1 cellular context compared by ENCODE assay signal in genomic region chr17:80468222-80468621, GRCh38.
A peak's percentile ranks its signal among the peaks of the same experiment; 100 is the strongest.
TF ChIP-seq lines count a peak whose summit lies in the region.

No MANE protein-coding gene starts in this region.

TF ChIP-seq in GM23338, 12 proteins besides CTCF, POLR2A, EP300 and RAD21:
- TF ChIP-seq, protein P1, sequence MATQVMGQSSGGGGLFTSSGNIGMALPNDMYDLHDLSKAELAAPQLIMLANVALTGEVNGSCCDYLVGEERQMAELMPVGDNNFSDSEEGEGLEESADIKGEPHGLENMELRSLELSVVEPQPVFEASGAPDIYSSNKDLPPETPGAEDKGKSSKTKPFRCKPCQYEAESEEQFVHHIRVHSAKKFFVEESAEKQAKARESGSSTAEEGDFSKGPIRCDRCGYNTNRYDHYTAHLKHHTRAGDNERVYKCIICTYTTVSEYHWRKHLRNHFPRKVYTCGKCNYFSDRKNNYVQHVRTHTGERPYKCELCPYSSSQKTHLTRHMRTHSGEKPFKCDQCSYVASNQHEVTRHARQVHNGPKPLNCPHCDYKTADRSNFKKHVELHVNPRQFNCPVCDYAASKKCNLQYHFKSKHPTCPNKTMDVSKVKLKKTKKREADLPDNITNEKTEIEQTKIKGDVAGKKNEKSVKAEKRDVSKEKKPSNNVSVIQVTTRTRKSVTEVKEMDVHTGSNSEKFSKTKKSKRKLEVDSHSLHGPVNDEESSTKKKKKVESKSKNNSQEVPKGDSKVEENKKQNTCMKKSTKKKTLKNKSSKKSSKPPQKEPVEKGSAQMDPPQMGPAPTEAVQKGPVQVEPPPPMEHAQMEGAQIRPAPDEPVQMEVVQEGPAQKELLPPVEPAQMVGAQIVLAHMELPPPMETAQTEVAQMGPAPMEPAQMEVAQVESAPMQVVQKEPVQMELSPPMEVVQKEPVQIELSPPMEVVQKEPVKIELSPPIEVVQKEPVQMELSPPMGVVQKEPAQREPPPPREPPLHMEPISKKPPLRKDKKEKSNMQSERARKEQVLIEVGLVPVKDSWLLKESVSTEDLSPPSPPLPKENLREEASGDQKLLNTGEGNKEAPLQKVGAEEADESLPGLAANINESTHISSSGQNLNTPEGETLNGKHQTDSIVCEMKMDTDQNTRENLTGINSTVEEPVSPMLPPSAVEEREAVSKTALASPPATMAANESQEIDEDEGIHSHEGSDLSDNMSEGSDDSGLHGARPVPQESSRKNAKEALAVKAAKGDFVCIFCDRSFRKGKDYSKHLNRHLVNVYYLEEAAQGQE (IDR thresholded peaks at IDR 0.05; ENCODE audit: unreplicated experiment), result peak; percentile 81
- no peak for TF ChIP-seq ZNF114 (CRISPR knock-in tag; IDR thresholded peaks at IDR 0.05)
TF ChIP-seq in GM23338: peak in this region for 1.
